17 cellular contexts compared by ENCODE assay signal in genomic region chr20:21360686-21361085, GRCh38. TPM values are rescaled to one million over a fixed set of nuclear protein-coding genes. Genes with fewer than 3 reads are reported as not detected.
DNase-seq lines count a peak whose midpoint lies in the region; ATAC-seq, FAIRE-seq and TF ChIP-seq lines count a peak whose summit lies in the region.
"Had no signal": no experiment of that assay in that cellular context is flagged by ENCODE, and none has a peak within 500 bp of the region (broad histone marks: within the 10 kb centered on the region; RNA-seq: fewer than 3 reads in every experiment).

No MANE protein-coding gene starts in this region.

- peak; percentile 62 for ATAC-seq in left lung
- ATAC-seq: left cardiac atrium, sciatic nerve had no signal

- no peak overlapping the region for H3K4ac ChIP-seq in neuronal stem cell (ENCODE audit: low read length)

- intact Hi-C loops in left lung (cut with DNase I), result no loop called here

- FAIRE-seq in GM19239 (lab: Jason Lieb, UNC) (peak; percentile 26), RCC 7860 (lab: Jason Lieb, UNC) (no peak)

- peak overlapping the region; percentile 18 for H3K4me3 ChIP-seq in adipocyte (ENCODE audit: low read length)
- no peak overlapping the region for H3K4me3 ChIP-seq in left lung
- no peak overlapping the region for H3K4me3 ChIP-seq in neuronal stem cell (ENCODE audit: low read length in 2 of 2)

- H2AK5ac ChIP-seq in neuronal stem cell (ENCODE audit: low read depth, low read length), result no peak overlapping the region

- H3K79me1 ChIP-seq in neuronal stem cell (ENCODE audit: low read depth, low read length), result no peaks in the 10 kb centered on the region

- no peak for TF ChIP-seq CTCF in left lung (IDR thresholded peaks at IDR 0.05)

- no peak overlapping the region for H4K91ac ChIP-seq in neuronal stem cell (ENCODE audit: low read depth, low read length, poor library complexity)

- H3K4me1 ChIP-seq in adipocyte (ENCODE audit: control insufficient read depth, insufficient read depth, low read length) (peaks cover 21% of the 10 kb centered on the region), left lung (peaks cover 6 to 34% of the 10 kb centered on the region in 2 donors), neuronal stem cell (ENCODE audit: control insufficient read depth in 2 of 2, insufficient read depth in 1 of 2, low read depth in 1 of 2, low read length in 2 of 2) (no peaks in the 10 kb centered on the region)

- no peak overlapping the region for H3K18ac ChIP-seq in neuronal stem cell (ENCODE audit: low read length)

- no peak overlapping the region for H3K14ac ChIP-seq in neuronal stem cell (ENCODE audit: low read length)

- no peaks in the 10 kb centered on the region for H3K27me3 ChIP-seq in adipocyte (replicated peaks; ENCODE audit: control insufficient read depth, insufficient read depth, low read length)
- H3K27me3 ChIP-seq in left lung, result no peaks in the 10 kb centered on the region
- H3K27me3 ChIP-seq in neuronal stem cell (ENCODE audit: control insufficient read depth in 3 of 3, insufficient read depth in 3 of 3, low read depth in 1 of 3, low read length in 3 of 3), result no peaks in the 10 kb centered on the region

- no peak overlapping the region for H2AFZ ChIP-seq in neuronal stem cell (ENCODE audit: low read length)

- H3K27ac ChIP-seq in left lung, result peak overlapping the region; percentile 54 to 78
- H3K27ac ChIP-seq in neuronal stem cell (replicated peaks; ENCODE audit: low read length), result no peak overlapping the region

- H3K23ac ChIP-seq in neuronal stem cell (ENCODE audit: low read depth, low read length, poor library complexity), result no peak overlapping the region

- H3K9me3 ChIP-seq in adipocyte (ENCODE audit: control insufficient read depth, low read length) (no peaks in the 10 kb centered on the region), left lung (no peaks in the 10 kb centered on the region), neuronal stem cell (replicated peaks in 1 of 2; ENCODE audit: control insufficient read depth in 2 of 2, insufficient read depth in 1 of 2, low read depth in 1 of 2, low read length in 2 of 2) (no peaks in the 10 kb centered on the region)

- H3K9ac ChIP-seq in adipocyte (ENCODE audit: low read length) (no peak overlapping the region), neuronal stem cell (ENCODE audit: low read depth, low read length, poor library complexity) (no peak overlapping the region)

- no peak overlapping the region for H2BK5ac ChIP-seq in neuronal stem cell (ENCODE audit: low read length)

- DNase-seq in AG08396 (ENCODE audit: low spot score) (peak; percentile 8), GM19239 (ENCODE audit: insufficient read length, low spot score) (no peak), adipocyte (ENCODE audit: low read depth) (peak; percentile 80), left lung (no peak), SHP77 treated with DMSO at 0.1 percent for 48 hours (lab: John Stamatoyannopoulos, UW) (no peak), neuronal stem cell (ENCODE audit: low spot score) (no peak), NCI-H748 (lab: John Stamatoyannopoulos, UW; ENCODE audit: unreplicated experiment) (no peak), RCC 7860 (ENCODE audit: low spot score) (no peak)
- DNase-seq: CD4-positive, alpha-beta T cell; effector memory CD4-positive, alpha-beta T cell; glutamatergic neuron; left cardiac atrium; naive thymus-derived CD4-positive, alpha-beta T cell; NCI-H2107; stimulated activated naive CD4-positive, alpha-beta T cell treated with Interleukin-2 at 50 U/mL for 16 hours; T-helper 1 cell had no signal

- no peak overlapping the region for H2BK15ac ChIP-seq in neuronal stem cell (ENCODE audit: low read length)

- no peak overlapping the region for H4K8ac ChIP-seq in neuronal stem cell (ENCODE audit: low read depth, low read length)

- peaks cover 68% of the 10 kb centered on the region for H3K36me3 ChIP-seq in adipocyte (ENCODE audit: control insufficient read depth, insufficient read depth, low read length, severe bottlenecking)
- peaks cover 0 to 83% of the 10 kb centered on the region in 2 donors for H3K36me3 ChIP-seq in left lung
- peaks cover 13 to 98% of the 10 kb centered on the region in 2 donors for H3K36me3 ChIP-seq in neuronal stem cell (replicated peaks in 1 of 2; ENCODE audit: control insufficient read depth in 2 of 2, insufficient read depth in 2 of 2, low read length in 2 of 2)

- no peak overlapping the region for H3K4me2 ChIP-seq in neuronal stem cell (ENCODE audit: insufficient read depth, low read length, poor library complexity, severe bottlenecking)

- H2BK12ac ChIP-seq in neuronal stem cell (ENCODE audit: low read length), result no peak overlapping the region

- WGBS in neuronal stem cell (ENCODE audit: extremely low coverage in 2 of 2, insufficient read length in 2 of 2, insufficient replicate concordance in 1 of 2), 2 donors, result no CpG with 5 or more reads among the region's 1 CpG

- H2BK120ac ChIP-seq in neuronal stem cell (ENCODE audit: low read depth, low read length), result no peak overlapping the region

RNA-seq across cellular contexts. Expression of gene NKX2-4, which starts 36.6 kb away (rescaled TPM):
- total RNA-seq in left lung, result not detected
- polyA plus RNA-seq in neuronal stem cell (2013, experiment 1 of 2), result not detected
- polyA plus RNA-seq in neuronal stem cell (2013, experiment 2 of 2), result not detected
- total RNA-seq: CD4-positive, alpha-beta T cell; left cardiac atrium; naive thymus-derived CD4-positive, alpha-beta T cell; sciatic nerve had no signal
- polyA plus RNA-seq: naive thymus-derived CD4-positive, alpha-beta T cell had no signal

RNA-seq across cellular contexts. Expression of gene XRN2, which starts 57.6 kb away (rescaled TPM):
- 10 to 100 TPM; 45.9 to 59.9 TPM for total RNA-seq in left lung
- polyA plus RNA-seq in neuronal stem cell (2013, experiment 1 of 2), result 83.4 TPM
- 85.0 TPM for polyA plus RNA-seq in neuronal stem cell (2013, experiment 2 of 2)

Comparison
In these comparisons a context has a peak if more than half of its experiments do, and no peak if none do; other contexts are left out.
1. DNase-seq: peak in AG08396 (single experiment) and adipocyte (single experiment); none in GM19239 (single experiment), left lung (0 of 2), SHP77 treated with DMSO at 0.1 percent for 48 hours (single experiment), neuronal stem cell (single experiment), NCI-H748 (single experiment) and RCC 7860 (single experiment).